18 cellular contexts compared by ENCODE assay signal in genomic region chr10:43825421-43825820, GRCh38.
DNase-seq lines count a peak whose midpoint lies in the region; ATAC-seq and TF ChIP-seq lines count a peak whose summit lies in the region.
"Had no signal": no experiment of that assay in that cellular context is flagged by ENCODE, and none has a peak within 500 bp of the region (broad histone marks: within the 10 kb centered on the region; RNA-seq: fewer than 3 reads in every experiment).

No MANE protein-coding gene starts in this region.

- peak overlapping the region; percentile 35 for H3K18ac ChIP-seq in neuronal stem cell (ENCODE audit: low read length)

- peak overlapping the region; percentile 33 for H3K14ac ChIP-seq in neuronal stem cell (ENCODE audit: low read length)

- H3K27ac Mint-ChIP-seq in activated CD4-positive, alpha-beta memory T cell treated with anti-CD3 and anti-CD28 coated beads for 36 hours, result no peak overlapping the region
- H3K27ac Mint-ChIP-seq: activated naive CD8-positive, alpha-beta T cell treated with anti-CD3 and anti-CD28 coated beads, Interleukin-2, amount 50 U/mL, for 24 hours; activated T-helper 2 cell treated with anti-CD3 and anti-CD28 coated beads, Interferon-gamma antibody, Interleukin-2, Interleukin-4, amounts not matched to agents 10 μg/mL and 5 μg/mL and 100 μg/mL, durations not matched to agents 14 hours and 24 hours and 36 hours; CD4-positive, CD25-positive, alpha-beta regulatory T cell; T-cell had no signal

- H3K23ac ChIP-seq in neuronal stem cell (ENCODE audit: low read depth, low read length, poor library complexity), result no peak overlapping the region

- DNase-seq in adipocyte (ENCODE audit: low read depth) (no peak), neuronal stem cell (ENCODE audit: low spot score) (no peak), suprapubic skin (ENCODE audit: low spot score in 2 of 2) (no peak), HCEC 1CT (no peak), foreskin melanocyte (no peak)
- no peak for DNase-seq in activated CD4-positive, alpha-beta memory T cell treated with anti-CD3 and anti-CD28 coated beads for 36 hours
- DNase-seq: activated CD4-positive, alpha-beta T cell treated with anti-CD3 and anti-CD28 coated beads for 4 hours; activated naive CD8-positive, alpha-beta T cell treated with anti-CD3 and anti-CD28 coated beads, Interleukin-2, amount 50 U/mL, for 24 hours; CD4-positive, CD25-positive, alpha-beta regulatory T cell; cortex of kidney; DMS153; NCI-H526 treated with DMSO at 0.1 percent for 48 hours; SHP77; T-cell had no signal

- CTCF ChIA-PET in activated CD4-positive, alpha-beta memory T cell treated with anti-CD3 and anti-CD28 coated beads for 36 hours (lab: Charles Lee), result interaction anchor here (1.0 kb wide), 1 partner anchor 136 kb away, joined by 3 read pairs; no protein-coding TSS in a partner anchor

- no peak overlapping the region for H2AFZ ChIP-seq in neuronal stem cell (ENCODE audit: low read length)

- H2AK5ac ChIP-seq in neuronal stem cell (ENCODE audit: low read depth, low read length), result no peak overlapping the region

- TF ChIP-seq EP300 in gastroesophageal sphincter (IDR thresholded peaks at IDR 0.05), result no peak
- TF ChIP-seq EP300 in suprapubic skin (IDR thresholded peaks at IDR 0.05), result no peak

- H3K4me3 ChIP-seq in adipocyte (ENCODE audit: low read length) (no peak overlapping the region), gastroesophageal sphincter (no peak overlapping the region), neuronal stem cell (ENCODE audit: low read length in 2 of 2) (no peak overlapping the region), suprapubic skin (no peak overlapping the region)
- H3K4me3 ChIP-seq: prostate gland had no signal

- no CpG with 5 or more reads among the region's 20 CpGs for WGBS in gastroesophageal sphincter (ENCODE audit: low coverage in 1 of 2), 2 donors
- WGBS in neuronal stem cell (ENCODE audit: extremely low coverage in 2 of 2, insufficient read length in 2 of 2, insufficient replicate concordance in 1 of 2), 2 donors, result no CpG with 5 or more reads among the region's 20 CpGs
- 97% methylated on average over 8 of the region's 20 CpGs for WGBS in suprapubic skin

- no peaks in the 10 kb centered on the region for H3K27me3 ChIP-seq in adipocyte (replicated peaks; ENCODE audit: control insufficient read depth, insufficient read depth, low read length)
- no peaks in the 10 kb centered on the region for H3K27me3 ChIP-seq in gastroesophageal sphincter
- no peaks in the 10 kb centered on the region for H3K27me3 ChIP-seq in neuronal stem cell (ENCODE audit: control insufficient read depth in 3 of 3, insufficient read depth in 3 of 3, low read depth in 1 of 3, low read length in 3 of 3)
- no peaks in the 10 kb centered on the region for H3K27me3 ChIP-seq in suprapubic skin

- intact Hi-C loops in activated CD4-positive, alpha-beta memory T cell treated with anti-CD3 and anti-CD28 coated beads for 36 hours (cut with micrococcal nuclease), result no loop called here

- H4K91ac ChIP-seq in neuronal stem cell (ENCODE audit: low read depth, low read length, poor library complexity), result no peak overlapping the region

- no peak overlapping the region for H3K4me2 ChIP-seq in neuronal stem cell (ENCODE audit: insufficient read depth, low read length, poor library complexity, severe bottlenecking)

- H2BK12ac ChIP-seq in neuronal stem cell (ENCODE audit: low read length), result peak overlapping the region; percentile 10

- no peak overlapping the region for H2BK120ac ChIP-seq in neuronal stem cell (ENCODE audit: low read depth, low read length)

- no peaks in the 10 kb centered on the region for H3K9me3 Mint-ChIP-seq in activated CD4-positive, alpha-beta memory T cell treated with anti-CD3 and anti-CD28 coated beads for 36 hours
- H3K9me3 Mint-ChIP-seq: activated T-helper 2 cell treated with anti-CD3 and anti-CD28 coated beads, Interferon-gamma antibody, Interleukin-2, Interleukin-4, amounts not matched to agents 10 μg/mL and 5 μg/mL and 100 μg/mL, durations not matched to agents 14 hours and 24 hours and 36 hours had no signal

- H3K4ac ChIP-seq in neuronal stem cell (ENCODE audit: low read length), result no peak overlapping the region

- H3K27ac ChIP-seq in gastroesophageal sphincter (peak overlapping the region in 3 of 4 donors; percentile 16 to 72 (median 50)), neuronal stem cell (replicated peaks; ENCODE audit: low read length) (no peak overlapping the region), suprapubic skin (peak overlapping the region; percentile 68)

- H4K8ac ChIP-seq in neuronal stem cell (ENCODE audit: low read depth, low read length), result no peak overlapping the region

- no peaks in the 10 kb centered on the region for H3K79me1 ChIP-seq in neuronal stem cell (ENCODE audit: low read depth, low read length)

- H3K9me3 ChIP-seq in adipocyte (ENCODE audit: control insufficient read depth, low read length) (peaks cover 27% of the 10 kb centered on the region), gastroesophageal sphincter (peaks cover 0 to 14% (median 0%) of the 10 kb centered on the region in 3 donors), neuronal stem cell (replicated peaks in 1 of 2; ENCODE audit: control insufficient read depth in 2 of 2, insufficient read depth in 1 of 2, low read depth in 1 of 2, low read length in 2 of 2) (peaks cover 0 to 3% of the 10 kb centered on the region in 2 donors), suprapubic skin (no peaks in the 10 kb centered on the region)
- H3K9me3 ChIP-seq: prostate gland had no signal

- no peak overlapping the region for H2BK5ac ChIP-seq in neuronal stem cell (ENCODE audit: low read length)

- TF ChIP-seq CTCF in gastroesophageal sphincter (IDR thresholded peaks at IDR 0.05), result no peak
- no peak for TF ChIP-seq CTCF in suprapubic skin (IDR thresholded peaks at IDR 0.05)

- H3K4me1 Mint-ChIP-seq in activated CD4-positive, alpha-beta memory T cell treated with anti-CD3 and anti-CD28 coated beads for 36 hours (ENCODE audit: low read depth), result peaks cover 16% of the 10 kb centered on the region

- no peaks in the 10 kb centered on the region for H3K36me3 ChIP-seq in adipocyte (ENCODE audit: control insufficient read depth, insufficient read depth, low read length, severe bottlenecking)
- H3K36me3 ChIP-seq in gastroesophageal sphincter, result no peaks in the 10 kb centered on the region
- no peaks in the 10 kb centered on the region for H3K36me3 ChIP-seq in neuronal stem cell (replicated peaks in 1 of 2; ENCODE audit: control insufficient read depth in 2 of 2, insufficient read depth in 2 of 2, low read length in 2 of 2)
- H3K36me3 ChIP-seq in suprapubic skin, result no peaks in the 10 kb centered on the region
- H3K36me3 ChIP-seq: prostate gland had no signal

- TF ChIP-seq POLR2A in gastroesophageal sphincter (IDR thresholded peaks at IDR 0.05) (no peak), suprapubic skin (IDR thresholded peaks at IDR 0.05) (no peak)

- H2BK15ac ChIP-seq in neuronal stem cell (ENCODE audit: low read length), result peak overlapping the region; percentile 55

- peak; percentile 21 for ATAC-seq in gastroesophageal sphincter
- no peak for ATAC-seq in GM18870 (IDR thresholded peaks at IDR 0.05; ENCODE audit: unreplicated experiment)
- ATAC-seq: activated naive CD8-positive, alpha-beta T cell treated with anti-CD3 and anti-CD28 coated beads, Interleukin-2, amount 50 U/mL, for 24 hours; T-cell had no signal

- H3K27me3 Mint-ChIP-seq in activated CD4-positive, alpha-beta memory T cell treated with anti-CD3 and anti-CD28 coated beads for 36 hours, result no peaks in the 10 kb centered on the region
- H3K27me3 Mint-ChIP-seq: activated naive CD8-positive, alpha-beta T cell treated with anti-CD3 and anti-CD28 coated beads, Interleukin-2, amount 50 U/mL, for 24 hours; CD4-positive, CD25-positive, alpha-beta regulatory T cell; T-cell had no signal

- POLR2A ChIA-PET in activated CD4-positive, alpha-beta memory T cell treated with anti-CD3 and anti-CD28 coated beads for 36 hours (lab: Charles Lee), result no interaction called here

- no peak overlapping the region for H3K4me3 Mint-ChIP-seq in activated CD4-positive, alpha-beta memory T cell treated with anti-CD3 and anti-CD28 coated beads for 36 hours
- H3K4me3 Mint-ChIP-seq: activated naive CD8-positive, alpha-beta T cell treated with anti-CD3 and anti-CD28 coated beads, Interleukin-2, amount 50 U/mL, for 24 hours; CD4-positive, CD25-positive, alpha-beta regulatory T cell; T-cell had no signal

- H3K9ac ChIP-seq in adipocyte (ENCODE audit: low read length), result peak overlapping the region; percentile 66
- no peak overlapping the region for H3K9ac ChIP-seq in neuronal stem cell (ENCODE audit: low read depth, low read length, poor library complexity)

- peaks cover 38% of the 10 kb centered on the region for H3K4me1 ChIP-seq in adipocyte (ENCODE audit: control insufficient read depth, insufficient read depth, low read length)
- peaks cover 0 to 43% (median 5%) of the 10 kb centered on the region in 3 donors for H3K4me1 ChIP-seq in gastroesophageal sphincter
- peaks cover 0 to 2% of the 10 kb centered on the region in 2 donors for H3K4me1 ChIP-seq in neuronal stem cell (ENCODE audit: control insufficient read depth in 2 of 2, insufficient read depth in 1 of 2, low read depth in 1 of 2, low read length in 2 of 2)
- H3K4me1 ChIP-seq in suprapubic skin, result peaks cover 5% of the 10 kb centered on the region
- H3K4me1 ChIP-seq: prostate gland had no signal

- H3K36me3 Mint-ChIP-seq in activated CD4-positive, alpha-beta memory T cell treated with anti-CD3 and anti-CD28 coated beads for 36 hours, result no peaks in the 10 kb centered on the region
- H3K36me3 Mint-ChIP-seq: CD4-positive, CD25-positive, alpha-beta regulatory T cell; T-cell had no signal
